1 cellular context compared by ENCODE assay signal in genomic region chr10:72847681-72848080, GRCh38.
TF ChIP-seq lines count a peak whose summit lies in the region.

No MANE protein-coding gene starts in this region.

TF ChIP-seq in K562, 482 proteins besides CTCF, POLR2A, EP300 and RAD21 (continued from another document):
- no peak for TF ChIP-seq HCFC1 (IDR thresholded peaks at IDR 0.05; ENCODE audit: low read depth, low read length)
- TF ChIP-seq ATF2 (CRISPR knock-in tag; IDR thresholded peaks at IDR 0.05): no peak
- TF ChIP-seq ZNF551 (CRISPR knock-in tag; IDR thresholded peaks at IDR 0.05): no peak
- no peak for TF ChIP-seq ZNF696 (CRISPR knock-in tag; conservative IDR thresholded peaks at IDR 0.05)
- TF ChIP-seq KAT7 (CRISPR knock-in tag; IDR thresholded peaks at IDR 0.05; ENCODE audit: borderline replicate concordance): no peak
- no peak for TF ChIP-seq THRA (IDR thresholded peaks at IDR 0.05)
- TF ChIP-seq ELF4 (CRISPR knock-in tag; IDR thresholded peaks at IDR 0.05): no peak
- peak; percentile 25 for TF ChIP-seq PRDM10 (IDR thresholded peaks at IDR 0.05; ENCODE audit: partially characterized antibody)
- TF ChIP-seq CTBP1 (IDR thresholded peaks at IDR 0.05; ENCODE audit: borderline replicate concordance): 0 out of 2 replicates have a peak, but pooled peaks have one; percentile 15
- no peak for TF ChIP-seq ZNF12 (CRISPR knock-in tag; IDR thresholded peaks at IDR 0.05)
